In genomic region chr2:27282892-27283291, GRCh38 we compare ENCODE assay signal across 1 cellular context.
A peak's percentile ranks its signal among the peaks of the same experiment; 100 is the strongest.
TF ChIP-seq lines count a peak whose summit lies in the region.

No MANE protein-coding gene starts in this region.

TF ChIP-seq in HEK293, 187 proteins besides CTCF, POLR2A, EP300 and RAD21 (continued from another document):
- peak; percentile 42; the same call in 1 of the 2 replicates for TF ChIP-seq ZBTB17 (tag by site-specific recombination; IDR thresholded peaks at IDR 0.05)
- TF ChIP-seq ZNF701 (tag by site-specific recombination; IDR thresholded peaks at IDR 0.05): no peak
- TF ChIP-seq ZNF341 (tag by site-specific recombination; IDR thresholded peaks at IDR 0.05; ENCODE audit: low read depth): peak; percentile 34; the same call in 1 of the 2 replicates
- no peak for TF ChIP-seq ZNF350 (tag by site-specific recombination; IDR thresholded peaks at IDR 0.05)
TF ChIP-seq in HEK293: peak in this region for 3.
